11 cellular contexts compared by ENCODE assay signal in the genomic region with DNA sequence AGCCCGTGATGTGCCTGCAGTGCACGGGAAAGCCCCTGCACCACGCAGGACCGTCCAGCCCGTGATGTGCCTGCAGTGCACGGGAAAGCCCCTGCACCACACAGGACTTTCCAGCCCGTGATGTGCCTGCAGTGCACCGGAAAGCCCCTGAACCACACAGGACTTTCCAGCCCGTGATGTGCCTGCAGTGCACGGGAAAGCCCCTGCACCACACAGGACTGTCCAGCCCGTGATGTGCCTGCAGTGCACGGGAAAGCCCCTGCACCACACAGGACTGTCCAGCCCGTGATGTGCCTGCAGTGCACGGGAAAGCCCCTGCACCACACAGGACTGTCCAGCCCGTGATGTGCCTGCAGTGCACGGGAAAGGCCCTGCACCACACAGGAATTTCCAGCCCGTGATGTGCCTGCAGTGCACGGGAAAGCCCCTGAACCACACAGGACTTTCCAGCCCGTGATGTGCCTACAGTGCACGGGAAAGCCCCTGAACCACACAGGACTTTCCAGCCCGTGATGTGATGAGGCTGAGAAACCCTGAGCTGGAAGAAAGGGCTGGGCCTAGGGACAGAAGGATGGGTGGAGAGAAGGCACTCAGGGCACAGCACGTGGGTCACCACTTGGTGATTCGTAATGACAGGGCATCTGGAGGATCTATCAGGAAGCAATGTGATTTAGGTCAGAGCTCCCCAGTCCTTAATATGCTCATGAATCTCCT. TPM values are rescaled to one million over a fixed set of nuclear protein-coding genes. Genes with fewer than 3 reads are reported as not detected.
A peak's percentile ranks its signal among the peaks of the same experiment; 100 is the strongest.
DNase-seq lines count a peak whose midpoint lies in the region; ATAC-seq and TF ChIP-seq lines count a peak whose summit lies in the region.
"Not testable (repeated sequence)": the region's sequence is repeated elsewhere in the genome, so short reads cannot be mapped to it uniquely, and the experiment has no call there.
"Had no signal": no experiment of that assay in that cellular context is flagged by ENCODE, and none has a peak within 500 bp of the region (broad histone marks: within the 10 kb centered on the region; RNA-seq: fewer than 3 reads in every experiment).

No MANE protein-coding gene starts in this region.

- not testable (repeated sequence) for H3F3A ChIP-seq in smooth muscle cell (ENCODE audit: low read depth)

- H3K9me3 ChIP-seq in RWPE2 (ENCODE audit: severe bottlenecking); smooth muscle cell (replicated peaks; ENCODE audit: low read depth): not testable (repeated sequence)

- ATAC-seq in GM18498 (IDR thresholded peaks at IDR 0.05; ENCODE audit: unreplicated experiment) (peak; percentile 67), GM21619 (IDR thresholded peaks at IDR 0.05; ENCODE audit: unreplicated experiment) (peak; percentile 75), HG03378 (IDR thresholded peaks at IDR 0.05; ENCODE audit: unreplicated experiment) (peak; percentile 60), RWPE2 (ENCODE audit: low read depth) (0 out of 3 replicates have a peak, but pooled peaks have one; percentile 4)
- peak; percentile 47 for ATAC-seq in activated CD8-positive, alpha-beta memory T cell treated with anti-CD3 and anti-CD28 coated beads, Interleukin-2, amount 10 ng/mL, durations not matched to agents 7 days and 5 days
- peak; percentile 50 to 85 for ATAC-seq in stimulated activated naive B cell treated with anti-CD40 and anti-IgM and Interleukin-4, amounts not matched to agents 10 μg/mL and 1 μg/mL and 100 μg/mL, for 72 hours (replicated peaks)

- not testable (repeated sequence) for H3K27ac Mint-ChIP-seq in activated CD8-positive, alpha-beta memory T cell treated with anti-CD3 and anti-CD28 coated beads, Interleukin-2, amount 10 ng/mL, durations not matched to agents 7 days and 5 days
- H3K27ac Mint-ChIP-seq in stimulated activated naive B cell treated with anti-CD40 and anti-IgM and Interleukin-4, amounts not matched to agents 10 μg/mL and 1 μg/mL and 100 μg/mL, for 72 hours = peak overlapping the region; percentile 93

- not testable (repeated sequence) for H3K4me3 ChIP-seq in RWPE2 (ENCODE audit: severe bottlenecking); choroid plexus epithelial cell (ENCODE audit: low read depth, low read length); smooth muscle cell

- H3K27me3 Mint-ChIP-seq in activated CD8-positive, alpha-beta memory T cell treated with anti-CD3 and anti-CD28 coated beads, Interleukin-2, amount 10 ng/mL, durations not matched to agents 7 days and 5 days = not testable (repeated sequence)
- H3K27me3 Mint-ChIP-seq in stimulated activated naive B cell treated with anti-CD40 and anti-IgM and Interleukin-4, amounts not matched to agents 10 μg/mL and 1 μg/mL and 100 μg/mL, for 72 hours = peaks cover 11 to 17% of the 10 kb centered on the region in 2 donors

- H3K4me2 ChIP-seq in smooth muscle cell = not testable (repeated sequence)

- not testable (repeated sequence) for H3K4me3 Mint-ChIP-seq in activated CD8-positive, alpha-beta memory T cell treated with anti-CD3 and anti-CD28 coated beads, Interleukin-2, amount 10 ng/mL, durations not matched to agents 7 days and 5 days; stimulated activated naive B cell treated with anti-CD40 and anti-IgM and Interleukin-4, amounts not matched to agents 10 μg/mL and 1 μg/mL and 100 μg/mL, for 72 hours

- H3K79me2 ChIP-seq in smooth muscle cell (ENCODE audit: low read depth) = not testable (repeated sequence)

- H2AFZ ChIP-seq in smooth muscle cell (ENCODE audit: low read depth) = not testable (repeated sequence)

- not testable (repeated sequence) for H3K36me3 Mint-ChIP-seq in activated CD8-positive, alpha-beta memory T cell treated with anti-CD3 and anti-CD28 coated beads, Interleukin-2, amount 10 ng/mL, durations not matched to agents 7 days and 5 days; stimulated activated naive B cell treated with anti-CD40 and anti-IgM and Interleukin-4, amounts not matched to agents 10 μg/mL and 1 μg/mL and 100 μg/mL, for 72 hours

- not testable (repeated sequence) for H4K20me1 ChIP-seq in smooth muscle cell (ENCODE audit: low read depth)

- not testable (repeated sequence) for H3K27me3 ChIP-seq in RWPE2 (ENCODE audit: insufficient read depth, poor library complexity, severe bottlenecking); smooth muscle cell (ENCODE audit: low read depth)

- peaks cover 32% of the 10 kb centered on the region for H3K4me1 ChIP-seq in RWPE2 (ENCODE audit: insufficient read depth, poor library complexity, severe bottlenecking)
- H3K4me1 ChIP-seq in smooth muscle cell (ENCODE audit: low read depth) = not testable (repeated sequence)

- not testable (repeated sequence) for TF ChIP-seq CTCF in RWPE2 (IDR thresholded peaks at IDR 0.05; ENCODE audit: poor library complexity, severe bottlenecking); choroid plexus epithelial cell (conservative IDR thresholded peaks at IDR 0.05; ENCODE audit: low read depth, low read length); smooth muscle cell (IDR thresholded peaks at IDR 0.05; ENCODE audit: borderline replicate concordance, insufficient read depth, poor library complexity, severe bottlenecking)

- 79% methylated on average over 23 of the region's 23 CpGs for WGBS in smooth muscle cell (ENCODE audit: low lambda C conversion rate)

- CTCF ChIA-PET in activated CD8-positive, alpha-beta memory T cell treated with anti-CD3 and anti-CD28 coated beads, Interleukin-2, amount 10 ng/mL, durations not matched to agents 7 days and 5 days (lab: Charles Lee) = not testable (repeated sequence)

- H3K4me1 Mint-ChIP-seq in activated CD8-positive, alpha-beta memory T cell treated with anti-CD3 and anti-CD28 coated beads, Interleukin-2, amount 10 ng/mL, durations not matched to agents 7 days and 5 days; stimulated activated naive B cell treated with anti-CD40 and anti-IgM and Interleukin-4, amounts not matched to agents 10 μg/mL and 1 μg/mL and 100 μg/mL, for 72 hours: not testable (repeated sequence)

- not testable (repeated sequence) for H3K36me3 ChIP-seq in RWPE2 (ENCODE audit: low read depth); smooth muscle cell (ENCODE audit: low read depth)

- H3K9me3 Mint-ChIP-seq in activated CD8-positive, alpha-beta memory T cell treated with anti-CD3 and anti-CD28 coated beads, Interleukin-2, amount 10 ng/mL, durations not matched to agents 7 days and 5 days (ENCODE audit: low read depth); stimulated activated naive B cell treated with anti-CD40 and anti-IgM and Interleukin-4, amounts not matched to agents 10 μg/mL and 1 μg/mL and 100 μg/mL, for 72 hours: not testable (repeated sequence)

- not testable (repeated sequence) for H3K27ac ChIP-seq in RWPE2 (ENCODE audit: poor library complexity, severe bottlenecking)
- H3K27ac ChIP-seq in smooth muscle cell (ENCODE audit: low read depth) = peak overlapping the region; percentile 45

- not testable (repeated sequence) for DNase-seq in RWPE2 (ENCODE audit: low spot score); smooth muscle cell (lab: John Stamatoyannopoulos, UW; ENCODE audit: unreplicated experiment)
- DNase-seq in activated CD8-positive, alpha-beta memory T cell treated with anti-CD3 and anti-CD28 coated beads, Interleukin-2, amount 10 ng/mL, durations not matched to agents 7 days and 5 days = peak; percentile 56
- peak; percentile 67 for DNase-seq in choroid plexus epithelial cell (ENCODE audit: low read depth)
- peak; percentile 41 for DNase-seq in stimulated activated naive B cell treated with anti-CD40 and anti-IgM and Interleukin-4, amounts not matched to agents 10 μg/mL and 1 μg/mL and 100 μg/mL, for 72 hours

- H3K9ac ChIP-seq in smooth muscle cell (ENCODE audit: low read depth) = peak overlapping the region; percentile 6

RNA-seq across cellular contexts. Expression of a gene that starts 20.3 kb away (rescaled TPM):
- not detected for total RNA-seq in activated CD8-positive, alpha-beta memory T cell treated with anti-CD3 and anti-CD28 coated beads, Interleukin-2, amount 10 ng/mL, durations not matched to agents 7 days and 5 days
- not detected in 2 replicates for total RNA-seq in smooth muscle cell
- not detected in 2 replicates for polyA plus RNA-seq in smooth muscle cell
- total RNA-seq: breast epithelium, fibroblast of lung, kidney had no signal
- polyA plus RNA-seq: fibroblast of lung had no signal

RNA-seq across cellular contexts. Expression of a gene that starts 23.1 kb away (rescaled TPM):
- not detected for total RNA-seq in activated CD8-positive, alpha-beta memory T cell treated with anti-CD3 and anti-CD28 coated beads, Interleukin-2, amount 10 ng/mL, durations not matched to agents 7 days and 5 days
- total RNA-seq in smooth muscle cell = not detected in 2 replicates
- polyA plus RNA-seq in smooth muscle cell = 0.12 TPM in 1 of 2 replicates, not detected in the other
- total RNA-seq: fibroblast of lung had no signal
- polyA plus RNA-seq: fibroblast of lung had no signal

RNA-seq across cellular contexts. Expression of a gene that starts 42.2 kb away (rescaled TPM):
- total RNA-seq in activated CD8-positive, alpha-beta memory T cell treated with anti-CD3 and anti-CD28 coated beads, Interleukin-2, amount 10 ng/mL, durations not matched to agents 7 days and 5 days = under 1 TPM in 1 of 2 experiments, not detected in 1; 0.49 TPM
- total RNA-seq in smooth muscle cell = 0.22 and 1.8 TPM in 2 replicates
- 2.4 and 3.4 TPM in 2 replicates for polyA plus RNA-seq in smooth muscle cell
- total RNA-seq: fibroblast of lung had no signal

RNA-seq across cellular contexts. Expression of a gene that starts 53.2 kb away (rescaled TPM):
- total RNA-seq in activated CD8-positive, alpha-beta memory T cell treated with anti-CD3 and anti-CD28 coated beads, Interleukin-2, amount 10 ng/mL, durations not matched to agents 7 days and 5 days = not detected
- not detected in 2 replicates for total RNA-seq in smooth muscle cell
- not detected in 2 replicates for polyA plus RNA-seq in smooth muscle cell
- total RNA-seq: breast epithelium, fibroblast of lung, kidney had no signal
- polyA plus RNA-seq: fibroblast of lung had no signal

Comparison
In these comparisons a context has a peak if more than half of its experiments do, and no peak if none do; other contexts are left out.
1. ATAC-seq: peak in every context shown above with its lines; median percentile 75 in GM21619; 68 in stimulated activated naive B cell treated with anti-CD40 and anti-IgM and Interleukin-4, amounts not matched to agents 10 μg/mL and 1 μg/mL and 100 μg/mL, for 72 hours; 67 in GM18498; 60 in HG03378; 47 in activated CD8-positive, alpha-beta memory T cell treated with anti-CD3 and anti-CD28 coated beads, Interleukin-2, amount 10 ng/mL, durations not matched to agents 7 days and 5 days; 4 in RWPE2.